ENCODE assay signal across 20 cellular contexts in the genomic region with DNA sequence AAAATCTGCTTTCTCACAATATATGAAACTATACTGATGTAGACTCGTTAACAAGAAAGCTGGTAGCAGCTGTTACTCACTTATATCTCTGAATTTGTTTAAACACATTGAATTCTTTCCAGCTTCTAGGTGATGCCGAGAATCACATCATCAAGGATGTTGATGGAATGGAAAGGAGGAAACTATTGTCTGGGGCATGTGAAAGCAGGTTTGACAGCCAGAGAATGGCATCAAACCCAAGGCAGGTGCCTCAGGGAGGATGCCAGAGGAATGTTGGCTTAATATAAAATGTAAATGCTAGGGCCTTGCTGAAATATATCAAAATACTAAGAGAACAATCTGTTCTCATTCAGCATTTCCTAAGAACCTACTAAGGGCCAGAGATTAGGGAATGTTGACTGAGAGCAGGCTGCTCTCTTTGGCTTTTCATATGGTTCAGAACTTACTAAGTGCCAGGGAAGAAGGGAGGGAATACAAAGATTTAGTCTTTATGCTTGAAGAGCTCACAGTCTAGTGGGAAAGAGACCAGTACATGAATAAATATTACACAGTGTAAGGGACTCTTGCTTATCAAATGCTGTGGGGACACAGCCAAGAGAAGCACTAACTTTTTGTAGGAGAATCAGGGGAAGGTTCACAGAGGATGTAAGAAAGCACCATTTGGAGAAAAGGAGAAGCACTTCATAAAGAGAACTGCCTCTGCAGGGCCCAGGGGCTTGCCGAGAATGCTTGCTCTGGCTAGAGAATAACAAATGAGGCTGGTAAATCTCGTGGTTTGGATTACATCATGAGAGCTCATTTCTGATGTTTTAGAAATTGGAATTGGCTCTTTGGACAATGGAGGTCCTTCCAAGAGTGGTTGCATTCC. TPM values are rescaled to one million over a fixed set of nuclear protein-coding genes. Genes with fewer than 3 reads are reported as not detected.
DNase-seq lines count a peak whose midpoint lies in the region; ATAC-seq, FAIRE-seq and TF ChIP-seq lines count a peak whose summit lies in the region.
"Had no signal": no experiment of that assay in that cellular context is flagged by ENCODE, and none has a peak within 500 bp of the region (broad histone marks: within the 10 kb centered on the region; RNA-seq: fewer than 3 reads in every experiment).

No MANE protein-coding gene starts in this region.

- H3K4ac ChIP-seq in H1 (replicated peaks; ENCODE audit: insufficient read length, low read depth, low read length), result no peak overlapping the region

- H3K23ac ChIP-seq in H1 (ENCODE audit: insufficient read length), result no peak overlapping the region

- no peaks in the 10 kb centered on the region for H3K79me2 ChIP-seq in H1 (ENCODE audit: control insufficient read depth in 1 of 2, insufficient read depth in 2 of 2, low read length in 2 of 2)
- H3K79me2 ChIP-seq: parathyroid adenoma had no signal

- no peak overlapping the region for H2AK5ac ChIP-seq in H1 (ENCODE audit: low read depth, low read length)

- no peaks in the 10 kb centered on the region for H3K23me2 ChIP-seq in H1 (ENCODE audit: low read depth, low read length)

- no peak overlapping the region for H3K14ac ChIP-seq in H1 (ENCODE audit: insufficient read length)

- no peaks in the 10 kb centered on the region for H3K4me1 ChIP-seq in H1 (replicated peaks in 1 of 4; ENCODE audit: control insufficient read depth in 3 of 4, insufficient read depth in 4 of 4, low read length in 3 of 4)
- no peaks in the 10 kb centered on the region for H3K4me1 ChIP-seq in left lung
- H3K4me1 ChIP-seq in transverse colon, result no peaks in the 10 kb centered on the region
- H3K4me1 ChIP-seq: parathyroid adenoma, SJSA1 had no signal

- POLR2A ChIA-PET in H1 (lab: Charles Lee; ENCODE audit: partially characterized antibody), result interaction anchor here (0.7 to 2.9 kb wide), 3 partner anchors 10 to 19 kb away, joined by 3 to 19 read pairs (median 4); partner anchors contain the start of gene SLIT2

- H4K91ac ChIP-seq in H1 (replicated peaks; ENCODE audit: insufficient read length, low read length), result no peak overlapping the region

- H2BK20ac ChIP-seq in H1 (ENCODE audit: low read length), result no peak overlapping the region

- no peaks in the 10 kb centered on the region for H3K79me1 ChIP-seq in H1 (ENCODE audit: low read depth, low read length)

- H3K9ac ChIP-seq in H1 (replicated peaks in 1 of 4; ENCODE audit: extremely low read depth in 1 of 4, low read depth in 3 of 4, low read length in 3 of 4), result no peak overlapping the region; a peak in 1 of 7 replicates
- H3K9ac ChIP-seq: parathyroid adenoma had no signal

- WGBS in H1 (ENCODE audit: extremely low coverage in 1 of 2, insufficient coverage in 1 of 2, insufficient read length in 1 of 2, insufficient replicate concordance in 2 of 2, low coverage in 1 of 2, low lambda C conversion rate in 2 of 2, missing lambda C conversion rate in 1 of 2), 2 experiments, result 88% methylated on average over 4 of the region's 4 CpGs; no CpG with 5 or more reads in 1 of the 2 experiments
- WGBS in transverse colon (ENCODE audit: low coverage in 1 of 2), 2 donors, result 63 to 86% methylated on average over 4 of the region's 4 CpGs

- peak; percentile 50 for ATAC-seq in SK-N-SH treated with all-trans-retinoic acid at 6 μM for 48 hours
- peak; percentile 30 for ATAC-seq in left lung
- ATAC-seq in HG03159 (IDR thresholded peaks at IDR 0.05; ENCODE audit: unreplicated experiment), result no peak

- no peak for TF ChIP-seq RAD21 in H1 (IDR thresholded peaks at IDR 0.05 in 1 of 2, conservative IDR thresholded peaks at IDR 0.05 in 1 of 2; ENCODE audit: low read depth in 2 of 2, low read length in 2 of 2)

- H2BK5ac ChIP-seq in H1 (ENCODE audit: low read depth, low read length), result no peak overlapping the region

- H4K8ac ChIP-seq in H1 (ENCODE audit: extremely low read depth, insufficient read depth, low read length), result no peak overlapping the region

- no peak overlapping the region for H4K5ac ChIP-seq in H1 (ENCODE audit: insufficient read length, low read depth, low read length)

- no peak overlapping the region for H3K4me2 ChIP-seq in H1 (ENCODE audit: insufficient read depth in 1 of 2, low read depth in 2 of 2, low read length in 2 of 2)

- CTCF ChIA-PET in H1 (lab: Charles Lee; ENCODE audit: partially characterized antibody), result interaction anchor here (1.3 to 1.5 kb wide), 2 partner anchors 11 to 13 kb away, joined by 3 to 5 read pairs; no protein-coding TSS in a partner anchor

- no peaks in the 10 kb centered on the region for H3K27me3 ChIP-seq in H1 (replicated peaks in 1 of 4; ENCODE audit: control insufficient read depth in 3 of 4, extremely low read depth in 1 of 4, insufficient read depth in 3 of 4, low read length in 3 of 4)
- H3K27me3 ChIP-seq in left lung, result no peaks in the 10 kb centered on the region
- H3K27me3 ChIP-seq in transverse colon, result no peaks in the 10 kb centered on the region
- no peaks in the 10 kb centered on the region for H3K27me3 ChIP-seq in MG63
- H3K27me3 ChIP-seq: SJSA1, spleen had no signal

- no peak for FAIRE-seq in H1 (lab: Jason Lieb, UNC)
- FAIRE-seq: frontal cortex had no signal

- 0 out of 2 replicates have a peak overlapping the region, but pooled peaks have one; percentile 10 for H2AFZ ChIP-seq in H1 (ENCODE audit: low read length)
- H2AFZ ChIP-seq: parathyroid adenoma had no signal

- no peak overlapping the region for H2BK12ac ChIP-seq in H1 (ENCODE audit: low read depth, low read length)

- no peak for TF ChIP-seq CTCF in H1 (IDR thresholded peaks at IDR 0.05; ENCODE audit: control extremely low read depth in 1 of 3, insufficient read depth in 1 of 3, low read depth in 1 of 3, low read length in 3 of 3)
- no peak for TF ChIP-seq CTCF in left lung (IDR thresholded peaks at IDR 0.05)
- no peak for TF ChIP-seq CTCF in transverse colon (IDR thresholded peaks at IDR 0.05)

- no peak overlapping the region for H3K18ac ChIP-seq in H1 (ENCODE audit: extremely low read depth, low read length)

- no peaks in the 10 kb centered on the region for H4K20me1 ChIP-seq in H1 (replicated peaks in 1 of 2; ENCODE audit: control insufficient read depth in 1 of 2, insufficient read depth in 2 of 2, low read length in 2 of 2)

- in situ Hi-C loops in transverse colon (cut with MboI; ENCODE audit: low pct_ligation_motif_present in 1 of 4, low pct_unique_long_range_greater_than_20kb in 1 of 4, low sequenced_read_pairs in 3 of 4), result no loop called here

- DNase-seq in H1 (ENCODE audit: low read depth in 1 of 2, low spot score in 2 of 2) (no peak), left lung (no peak), transverse colon (no peak), MG63 (no peak)
- DNase-seq in central memory CD4-positive, alpha-beta T cell, result no peak
- DNase-seq: anterior cingulate cortex; DMS79; effector CD8-positive, alpha-beta T cell; GOT3; NCI-H1092; spleen; stimulated activated naive CD4-positive, alpha-beta T cell treated with Interleukin-2 at 50 U/mL for 16 hours had no signal

- H3K9me3 ChIP-seq in H1 (ENCODE audit: insufficient read depth in 2 of 2, low read depth in 1 of 2, low read length in 1 of 2), result no peaks in the 10 kb centered on the region
- no peaks in the 10 kb centered on the region for H3K9me3 ChIP-seq in left lung
- H3K9me3 ChIP-seq in transverse colon, result no peaks in the 10 kb centered on the region
- H3K9me3 ChIP-seq in MG63, result no peaks in the 10 kb centered on the region
- H3K9me3 ChIP-seq: SJSA1, spleen had no signal

- no peak overlapping the region for H3K56ac ChIP-seq in H1 (replicated peaks; ENCODE audit: insufficient read length, low read depth, low read length)

- H2BK15ac ChIP-seq in H1 (ENCODE audit: low read length), result no peak overlapping the region

- H2BK120ac ChIP-seq in H1 (replicated peaks; ENCODE audit: low read depth, low read length), result no peak overlapping the region

- H3K36me3 ChIP-seq in H1 (ENCODE audit: control insufficient read depth in 2 of 4, insufficient read depth in 4 of 4, low read length in 3 of 4), result no peaks in the 10 kb centered on the region
- H3K36me3 ChIP-seq in left lung, result no peaks in the 10 kb centered on the region
- H3K36me3 ChIP-seq in transverse colon, result no peaks in the 10 kb centered on the region
- no peaks in the 10 kb centered on the region for H3K36me3 ChIP-seq in MG63
- H3K36me3 ChIP-seq: spleen had no signal

- intact Hi-C loops in left lung (cut with DNase I), result no loop called here
- intact Hi-C loops in transverse colon (cut with DNase I; ENCODE audit: low total_unique reads), result no loop called here

- TF ChIP-seq POLR2A in H1 (IDR thresholded peaks at IDR 0.05; ENCODE audit: control extremely low read depth in 1 of 2, low read depth in 2 of 2, low read length in 2 of 2), result no peak
- no peak for TF ChIP-seq POLR2A in transverse colon (IDR thresholded peaks at IDR 0.05)

- TF ChIP-seq EP300 in H1 (IDR thresholded peaks at IDR 0.05; ENCODE audit: borderline replicate concordance in 1 of 2, low read depth in 2 of 2, low read length in 2 of 2) (no peak), transverse colon (IDR thresholded peaks at IDR 0.05; ENCODE audit: low read depth) (no peak)

- H3K4me3 ChIP-seq in H1 (ENCODE audit: extremely low read depth in 1 of 4, insufficient read depth in 2 of 4, low read depth in 3 of 4, low read length in 4 of 4) (no peak overlapping the region), left lung (no peak overlapping the region), transverse colon (no peak overlapping the region), MG63 (no peak overlapping the region)
- H3K4me3 ChIP-seq: SJSA1, spleen had no signal

- H3K27ac ChIP-seq in H1 (ENCODE audit: low read depth, low read length), result no peak overlapping the region
- H3K27ac ChIP-seq in left lung, result peak overlapping the region in 1 of 2 donors; percentile 39
- H3K27ac ChIP-seq in transverse colon, result peak overlapping the region in 3 of 4 donors; percentile 35 to 38 (median 37)
- H3K27ac ChIP-seq: C4-2B, parathyroid adenoma, SJSA1, spleen had no signal

TF ChIP-seq in SK-N-SH treated with all-trans-retinoic acid at 6 μM for 48 hours, 23 proteins besides CTCF, POLR2A, EP300 and RAD21 (continues in another document):
- TF ChIP-seq ZFP30 (CRISPR knock-in tag; IDR thresholded peaks at IDR 0.05) (no peak), SNAI2 (CRISPR knock-in tag; IDR thresholded peaks at IDR 0.05) (no peak)

TF ChIP-seq in H1, 55 proteins besides CTCF, POLR2A, EP300 and RAD21 (continues in another document):
- no peak for TF ChIP-seq SIRT6 (IDR thresholded peaks at IDR 0.05; ENCODE audit: low read length)

RNA-seq across cellular contexts. Expression of gene SLIT2, which starts 14.7 kb away (rescaled TPM):
- total RNA-seq in H1 (2021; fragmentation: NEBNext Ultra II Directional; extraction: Animal tissue kit (Norgen Biotek cat#: 25700)), result 11.7 and 13.7 TPM in 2 replicates
- 1.9 and 2.0 TPM in 2 replicates for polyA plus RNA-seq in H1 (2011; rRNA removed)
- polyA plus RNA-seq in H1 (2011; cell fraction: cytosol; rRNA removed), result 2.1 TPM
- 4.0 TPM for polyA plus RNA-seq in H1 (2011; cell fraction: nucleus; rRNA removed)
- polyA plus RNA-seq in H1 (2012, experiment 1 of 2), result 3.0 to 5.6 TPM (median 3.6 TPM) in 4 replicates
- polyA plus RNA-seq in H1 (2012, experiment 2 of 2), result 0.29 TPM
- 13.6 TPM for polyA plus RNA-seq in H1 (2013, experiment 1 of 2)
- polyA plus RNA-seq in H1 (2013, experiment 2 of 2), result 11.7 TPM
- polyA minus RNA-seq in H1 (2011; rRNA and poly(A)+ RNA removed), result 7.2 and 7.4 TPM in 2 replicates
- 4.4 TPM for polyA minus RNA-seq in H1 (2011; cell fraction: cytosol; rRNA and poly(A)+ RNA removed)
- polyA minus RNA-seq in H1 (2011; cell fraction: nucleus; rRNA and poly(A)+ RNA removed), result 13.5 TPM
- total RNA-seq in left lung, result 10 to 100 TPM; 56.9 to 66.2 TPM
- 1 to 10 TPM; 2.2 to 6.7 (median 5.6) TPM for total RNA-seq in transverse colon
- total RNA-seq in MG63 (2014; rRNA removed; shearing (Covaris generic); ENCODE audit: low replicate concordance), result 1.9 and 3.3 TPM in 2 replicates
- total RNA-seq: mononuclear cell had no signal
- polyA plus RNA-seq: IgD-negative memory B cell had no signal
